Comparison of ENCODE assay signal across 1 cellular context in genomic region chr9:125142560-125143376, GRCh38.
TF ChIP-seq lines count a peak whose summit lies in the region.

No MANE protein-coding gene starts in this region.

TF ChIP-seq in K562, 482 proteins besides CTCF, POLR2A, EP300 and RAD21 (continues in another document):
- TF ChIP-seq EGR1 (conservative IDR thresholded peaks at IDR 0.05) (0 out of 2 replicates have a peak, but pooled peaks have one; percentile 13), NR2C1 (IDR thresholded peaks at IDR 0.05) (no peak), NR2C1 (tag; IDR thresholded peaks at IDR 0.05) (no peak), ARHGAP35 (IDR thresholded peaks at IDR 0.05; ENCODE audit: partially characterized antibody) (no peak), STAT5A (IDR thresholded peaks at IDR 0.05; ENCODE audit: borderline replicate concordance, low read length) (no peak), SREBF1 (IDR thresholded peaks at IDR 0.05; ENCODE audit: borderline replicate concordance, low read depth, low read length) (no peak), CREB5 (CRISPR knock-in tag; IDR thresholded peaks at IDR 0.05) (no peak), ZEB2 (IDR thresholded peaks at IDR 0.05) (no peak), CXXC5 (CRISPR knock-in tag; IDR thresholded peaks at IDR 0.05) (no peak), RBM39 (optimal IDR thresholded peaks at IDR 0.05; ENCODE audit: low read depth, low read length) (no peak), ZNF318 (IDR thresholded peaks at IDR 0.05; ENCODE audit: borderline replicate concordance in 1 of 2, low read depth in 1 of 2) (no peak), ZBTB7A (IDR thresholded peaks at IDR 0.05; ENCODE audit: borderline replicate concordance, control insufficient read depth, low read depth, low read length) (peak; percentile 91; the same call in 1 of the 2 replicates), TRIM24 (IDR thresholded peaks at IDR 0.05) (no peak), RREB1 (CRISPR knock-in tag; IDR thresholded peaks at IDR 0.05) (no peak), ADNP (tag; IDR thresholded peaks at IDR 0.05) (no peak)
- TF ChIP-seq, protein P1, sequence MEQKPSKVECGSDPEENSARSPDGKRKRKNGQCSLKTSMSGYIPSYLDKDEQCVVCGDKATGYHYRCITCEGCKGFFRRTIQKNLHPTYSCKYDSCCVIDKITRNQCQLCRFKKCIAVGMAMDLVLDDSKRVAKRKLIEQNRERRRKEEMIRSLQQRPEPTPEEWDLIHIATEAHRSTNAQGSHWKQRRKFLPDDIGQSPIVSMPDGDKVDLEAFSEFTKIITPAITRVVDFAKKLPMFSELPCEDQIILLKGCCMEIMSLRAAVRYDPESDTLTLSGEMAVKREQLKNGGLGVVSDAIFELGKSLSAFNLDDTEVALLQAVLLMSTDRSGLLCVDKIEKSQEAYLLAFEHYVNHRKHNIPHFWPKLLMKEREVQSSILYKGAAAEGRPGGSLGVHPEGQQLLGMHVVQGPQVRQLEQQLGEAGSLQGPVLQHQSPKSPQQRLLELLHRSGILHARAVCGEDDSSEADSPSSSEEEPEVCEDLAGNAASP (IDR thresholded peaks at IDR 0.05): no peak
- TF ChIP-seq, protein P2, sequence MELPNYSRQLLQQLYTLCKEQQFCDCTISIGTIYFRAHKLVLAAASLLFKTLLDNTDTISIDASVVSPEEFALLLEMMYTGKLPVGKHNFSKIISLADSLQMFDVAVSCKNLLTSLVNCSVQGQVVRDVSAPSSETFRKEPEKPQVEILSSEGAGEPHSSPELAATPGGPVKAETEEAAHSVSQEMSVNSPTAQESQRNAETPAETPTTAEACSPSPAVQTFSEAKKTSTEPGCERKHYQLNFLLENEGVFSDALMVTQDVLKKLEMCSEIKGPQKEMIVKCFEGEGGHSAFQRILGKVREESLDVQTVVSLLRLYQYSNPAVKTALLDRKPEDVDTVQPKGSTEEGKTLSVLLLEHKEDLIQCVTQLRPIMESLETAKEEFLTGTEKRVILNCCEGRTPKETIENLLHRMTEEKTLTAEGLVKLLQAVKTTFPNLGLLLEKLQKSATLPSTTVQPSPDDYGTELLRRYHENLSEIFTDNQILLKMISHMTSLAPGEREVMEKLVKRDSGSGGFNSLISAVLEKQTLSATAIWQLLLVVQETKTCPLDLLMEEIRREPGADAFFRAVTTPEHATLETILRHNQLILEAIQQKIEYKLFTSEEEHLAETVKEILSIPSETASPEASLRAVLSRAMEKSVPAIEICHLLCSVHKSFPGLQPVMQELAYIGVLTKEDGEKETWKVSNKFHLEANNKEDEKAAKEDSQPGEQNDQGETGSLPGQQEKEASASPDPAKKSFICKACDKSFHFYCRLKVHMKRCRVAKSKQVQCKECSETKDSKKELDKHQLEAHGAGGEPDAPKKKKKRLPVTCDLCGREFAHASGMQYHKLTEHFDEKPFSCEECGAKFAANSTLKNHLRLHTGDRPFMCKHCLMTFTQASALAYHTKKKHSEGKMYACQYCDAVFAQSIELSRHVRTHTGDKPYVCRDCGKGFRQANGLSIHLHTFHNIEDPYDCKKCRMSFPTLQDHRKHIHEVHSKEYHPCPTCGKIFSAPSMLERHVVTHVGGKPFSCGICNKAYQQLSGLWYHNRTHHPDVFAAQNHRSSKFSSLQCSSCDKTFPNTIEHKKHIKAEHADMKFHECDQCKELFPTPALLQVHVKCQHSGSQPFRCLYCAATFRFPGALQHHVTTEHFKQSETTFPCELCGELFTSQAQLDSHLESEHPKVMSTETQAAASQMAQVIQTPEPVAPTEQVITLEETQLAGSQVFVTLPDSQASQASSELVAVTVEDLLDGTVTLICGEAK (IDR thresholded peaks at IDR 0.05): peak; percentile 34; the same call in 1 of the 2 replicates
- TF ChIP-seq, protein P2 (CRISPR knock-in tag; IDR thresholded peaks at IDR 0.05): no peak
